ENCODE assay signal across 10 cellular contexts in genomic region chr5:45796959-45797553, GRCh38.
DNase-seq lines count a peak whose midpoint lies in the region; ATAC-seq and TF ChIP-seq lines count a peak whose summit lies in the region.
"Had no signal": no experiment of that assay in that cellular context is flagged by ENCODE, and none has a peak within 500 bp of the region (broad histone marks: within the 10 kb centered on the region; RNA-seq: fewer than 3 reads in every experiment).

No MANE protein-coding gene starts in this region.

- H3K27me3 Mint-ChIP-seq in activated CD4-positive, alpha-beta T cell treated with anti-CD3 and anti-CD28 coated beads for 36 hours = no peaks in the 10 kb centered on the region

- no peaks in the 10 kb centered on the region for H3K27me3 ChIP-seq in brain microvascular endothelial cell (replicated peaks)
- no peaks in the 10 kb centered on the region for H3K27me3 ChIP-seq in upper lobe of right lung

- H3K36me3 ChIP-seq in brain microvascular endothelial cell (replicated peaks) (no peaks in the 10 kb centered on the region), upper lobe of right lung (no peaks in the 10 kb centered on the region)

- ATAC-seq in activated CD4-positive, alpha-beta T cell treated with anti-CD3 and anti-CD28 coated beads for 36 hours = no peak
- no peak for ATAC-seq in upper lobe of right lung
- no peak for ATAC-seq in GM21786 (IDR thresholded peaks at IDR 0.05; ENCODE audit: unreplicated experiment)
- ATAC-seq in GM19035 (IDR thresholded peaks at IDR 0.05; ENCODE audit: unreplicated experiment) = no peak

- no peak overlapping the region for H3K27ac ChIP-seq in brain microvascular endothelial cell
- H3K27ac ChIP-seq in upper lobe of right lung = no peak overlapping the region

- no peaks in the 10 kb centered on the region for H3K4me1 Mint-ChIP-seq in activated CD4-positive, alpha-beta T cell treated with anti-CD3 and anti-CD28 coated beads for 36 hours

- TF ChIP-seq CTCF in brain microvascular endothelial cell (IDR thresholded peaks at IDR 0.05; ENCODE audit: low read depth, low read length, missing control alignments) = peak; percentile 36
- TF ChIP-seq CTCF in upper lobe of right lung (IDR thresholded peaks at IDR 0.05) = peak; percentile 20

- no peaks in the 10 kb centered on the region for H3K4me1 ChIP-seq in upper lobe of right lung

- peaks cover 4% of the 10 kb centered on the region for H3K9me3 ChIP-seq in upper lobe of right lung

- in situ Hi-C loops in brain microvascular endothelial cell (cut with HindIII; ENCODE audit: low pct_ligation_motif_present, low sequenced_read_pairs) = no loop called here

- intact Hi-C loops in activated CD4-positive, alpha-beta T cell treated with anti-CD3 and anti-CD28 coated beads for 36 hours (cut with DNase I, micrococcal nuclease) = no loop called here
- intact Hi-C loops in upper lobe of right lung (cut with DNase I) = no loop called here

- H3K36me3 Mint-ChIP-seq in activated CD4-positive, alpha-beta T cell treated with anti-CD3 and anti-CD28 coated beads for 36 hours (ENCODE audit: low read depth) = no peaks in the 10 kb centered on the region

- H3K4me3 ChIP-seq in brain microvascular endothelial cell (ENCODE audit: low read depth, low read length) = no peak overlapping the region
- no peak overlapping the region for H3K4me3 ChIP-seq in upper lobe of right lung

- no peak overlapping the region for H3K4me3 Mint-ChIP-seq in activated CD4-positive, alpha-beta T cell treated with anti-CD3 and anti-CD28 coated beads for 36 hours

- POLR2A ChIA-PET in activated CD4-positive, alpha-beta T cell treated with anti-CD3 and anti-CD28 coated beads for 36 hours (lab: Charles Lee) = no interaction called here

- DNase-seq in activated CD4-positive, alpha-beta T cell treated with anti-CD3 and anti-CD28 coated beads for 36 hours = peak; percentile 9
- DNase-seq in activated CD4-positive, alpha-beta T cell treated with anti-CD3 and anti-CD28 coated beads for 4 hours = no peak
- DNase-seq in NCI-H1694 (lab: John Stamatoyannopoulos, UW) (peak; percentile 8), brain microvascular endothelial cell (no peak), upper lobe of right lung (no peak), cortex of kidney (lab: John Stamatoyannopoulos, UW) (no peak)
- DNase-seq: aorta, T-helper 1 cell had no signal

- peaks cover 28% of the 10 kb centered on the region for H3K9me3 Mint-ChIP-seq in activated CD4-positive, alpha-beta T cell treated with anti-CD3 and anti-CD28 coated beads for 36 hours (ENCODE audit: low read depth)

- H3K27ac Mint-ChIP-seq in activated CD4-positive, alpha-beta T cell treated with anti-CD3 and anti-CD28 coated beads for 36 hours = no peak overlapping the region

- CTCF ChIA-PET in activated CD4-positive, alpha-beta T cell treated with anti-CD3 and anti-CD28 coated beads for 36 hours (lab: Charles Lee) = no interaction called here

Comparison
In these comparisons a context has a peak if more than half of its experiments do, and no peak if none do; other contexts are left out.
1. DNase-seq: peak in activated CD4-positive, alpha-beta T cell treated with anti-CD3 and anti-CD28 coated beads for 36 hours (single experiment) and NCI-H1694 (single experiment); none in activated CD4-positive, alpha-beta T cell treated with anti-CD3 and anti-CD28 coated beads for 4 hours (0 of 2), brain microvascular endothelial cell (single experiment), upper lobe of right lung (single experiment) and cortex of kidney (single experiment).